ENCODE assay signal across 1 cellular context in the genomic region with DNA sequence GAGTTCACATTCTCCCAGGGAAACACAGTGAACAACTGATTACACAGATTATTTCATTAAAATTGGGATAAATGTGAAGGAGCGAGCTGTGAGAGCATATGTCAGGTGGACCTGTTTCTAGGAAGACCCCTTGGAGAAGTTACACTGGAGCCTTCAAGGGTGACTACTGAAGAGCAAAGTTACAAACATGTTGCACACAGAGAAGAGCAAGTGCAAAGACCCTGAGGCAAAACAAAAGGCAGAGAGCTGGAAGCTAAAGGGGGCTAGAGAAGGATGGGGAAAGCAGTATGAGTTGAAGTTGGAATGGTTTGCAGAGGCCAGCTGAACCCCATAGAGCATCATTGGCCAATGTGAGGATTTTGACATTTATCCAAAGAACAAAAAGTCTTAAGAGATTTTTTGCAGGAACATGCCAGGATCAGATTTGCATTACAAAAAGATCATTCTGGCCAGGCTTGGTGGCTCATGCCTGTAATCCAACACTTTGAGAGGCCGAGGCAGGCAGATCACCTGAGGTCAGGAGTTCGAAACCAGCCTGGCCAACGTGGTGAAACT.
TF ChIP-seq lines count a peak whose summit lies in the region.

No MANE protein-coding gene starts in this region.

TF ChIP-seq in GM23338, 12 proteins besides CTCF, POLR2A, EP300 and RAD21 (continued from another document):
- TF ChIP-seq, protein P1, sequence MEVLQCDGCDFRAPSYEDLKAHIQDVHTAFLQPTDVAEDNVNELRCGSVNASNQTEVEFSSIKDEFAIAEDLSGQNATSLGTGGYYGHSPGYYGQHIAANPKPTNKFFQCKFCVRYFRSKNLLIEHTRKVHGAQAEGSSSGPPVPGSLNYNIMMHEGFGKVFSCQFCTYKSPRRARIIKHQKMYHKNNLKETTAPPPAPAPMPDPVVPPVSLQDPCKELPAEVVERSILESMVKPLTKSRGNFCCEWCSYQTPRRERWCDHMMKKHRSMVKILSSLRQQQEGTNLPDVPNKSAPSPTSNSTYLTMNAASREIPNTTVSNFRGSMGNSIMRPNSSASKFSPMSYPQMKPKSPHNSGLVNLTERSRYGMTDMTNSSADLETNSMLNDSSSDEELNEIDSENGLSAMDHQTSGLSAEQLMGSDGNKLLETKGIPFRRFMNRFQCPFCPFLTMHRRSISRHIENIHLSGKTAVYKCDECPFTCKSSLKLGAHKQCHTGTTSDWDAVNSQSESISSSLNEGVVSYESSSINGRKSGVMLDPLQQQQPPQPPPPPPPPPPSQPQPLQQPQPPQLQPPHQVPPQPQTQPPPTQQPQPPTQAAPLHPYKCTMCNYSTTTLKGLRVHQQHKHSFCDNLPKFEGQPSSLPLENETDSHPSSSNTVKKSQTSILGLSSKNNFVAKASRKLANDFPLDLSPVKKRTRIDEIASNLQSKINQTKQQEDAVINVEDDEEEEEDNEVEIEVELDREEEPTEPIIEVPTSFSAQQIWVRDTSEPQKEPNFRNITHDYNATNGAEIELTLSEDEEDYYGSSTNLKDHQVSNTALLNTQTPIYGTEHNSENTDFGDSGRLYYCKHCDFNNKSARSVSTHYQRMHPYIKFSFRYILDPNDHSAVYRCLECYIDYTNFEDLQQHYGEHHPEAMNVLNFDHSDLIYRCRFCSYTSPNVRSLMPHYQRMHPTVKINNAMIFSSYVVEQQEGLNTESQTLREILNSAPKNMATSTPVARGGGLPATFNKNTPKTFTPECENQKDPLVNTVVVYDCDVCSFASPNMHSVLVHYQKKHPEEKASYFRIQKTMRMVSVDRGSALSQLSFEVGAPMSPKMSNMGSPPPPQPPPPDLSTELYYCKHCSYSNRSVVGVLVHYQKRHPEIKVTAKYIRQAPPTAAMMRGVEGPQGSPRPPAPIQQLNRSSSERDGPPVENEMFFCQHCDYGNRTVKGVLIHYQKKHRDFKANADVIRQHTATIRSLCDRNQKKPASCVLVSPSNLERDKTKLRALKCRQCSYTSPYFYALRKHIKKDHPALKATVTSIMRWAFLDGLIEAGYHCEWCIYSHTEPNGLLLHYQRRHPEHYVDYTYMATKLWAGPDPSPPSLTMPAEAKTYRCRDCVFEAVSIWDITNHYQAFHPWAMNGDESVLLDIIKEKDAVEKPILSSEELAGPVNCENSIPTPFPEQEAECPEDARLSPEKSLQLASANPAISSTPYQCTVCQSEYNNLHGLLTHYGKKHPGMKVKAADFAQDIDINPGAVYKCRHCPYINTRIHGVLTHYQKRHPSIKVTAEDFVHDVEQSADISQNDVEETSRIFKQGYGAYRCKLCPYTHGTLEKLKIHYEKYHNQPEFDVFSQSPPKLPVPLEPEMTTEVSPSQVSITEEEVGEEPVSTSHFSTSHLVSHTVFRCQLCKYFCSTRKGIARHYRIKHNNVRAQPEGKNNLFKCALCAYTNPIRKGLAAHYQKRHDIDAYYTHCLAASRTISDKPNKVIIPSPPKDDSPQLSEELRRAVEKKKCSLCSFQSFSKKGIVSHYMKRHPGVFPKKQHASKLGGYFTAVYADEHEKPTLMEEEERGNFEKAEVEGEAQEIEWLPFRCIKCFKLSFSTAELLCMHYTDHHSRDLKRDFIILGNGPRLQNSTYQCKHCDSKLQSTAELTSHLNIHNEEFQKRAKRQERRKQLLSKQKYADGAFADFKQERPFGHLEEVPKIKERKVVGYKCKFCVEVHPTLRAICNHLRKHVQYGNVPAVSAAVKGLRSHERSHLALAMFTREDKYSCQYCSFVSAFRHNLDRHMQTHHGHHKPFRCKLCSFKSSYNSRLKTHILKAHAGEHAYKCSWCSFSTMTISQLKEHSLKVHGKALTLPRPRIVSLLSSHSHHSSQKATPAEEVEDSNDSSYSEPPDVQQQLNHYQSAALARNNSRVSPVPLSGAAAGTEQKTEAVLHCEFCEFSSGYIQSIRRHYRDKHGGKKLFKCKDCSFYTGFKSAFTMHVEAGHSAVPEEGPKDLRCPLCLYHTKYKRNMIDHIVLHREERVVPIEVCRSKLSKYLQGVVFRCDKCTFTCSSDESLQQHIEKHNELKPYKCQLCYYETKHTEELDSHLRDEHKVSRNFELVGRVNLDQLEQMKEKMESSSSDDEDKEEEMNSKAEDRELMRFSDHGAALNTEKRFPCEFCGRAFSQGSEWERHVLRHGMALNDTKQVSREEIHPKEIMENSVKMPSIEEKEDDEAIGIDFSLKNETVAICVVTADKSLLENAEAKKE (CRISPR knock-in tag; IDR thresholded peaks at IDR 0.05) = no peak
- no peak for TF ChIP-seq CREB1 (CRISPR knock-in tag; IDR thresholded peaks at IDR 0.05; ENCODE audit: low read depth)
- no peak for TF ChIP-seq STAT1 (IDR thresholded peaks at IDR 0.05; ENCODE audit: unreplicated experiment)
- TF ChIP-seq ZNF331 (CRISPR knock-in tag; IDR thresholded peaks at IDR 0.05; ENCODE audit: low read depth) = no peak
- TF ChIP-seq JUNB (IDR thresholded peaks at IDR 0.05; ENCODE audit: unreplicated experiment) = no peak
- TF ChIP-seq NANOG (IDR thresholded peaks at IDR 0.05; ENCODE audit: borderline replicate concordance) = no peak
